In genomic region chr19:6414793-6415591, GRCh38 we compare ENCODE assay signal across 22 cellular contexts. TPM values are rescaled to one million over a fixed set of nuclear protein-coding genes. Genes with fewer than 3 reads are reported as not detected.
"Had no signal": no experiment of that assay in that cellular context is flagged by ENCODE, and none has a peak within 500 bp of the region (broad histone marks: within the 10 kb centered on the region; RNA-seq: fewer than 3 reads in every experiment).

No MANE protein-coding gene starts in this region.

- H3K27me3 Mint-ChIP-seq: activated CD4-positive, alpha-beta T cell treated with anti-CD3 and anti-CD28 coated beads, Interleukin-2, amount 10 ng/mL, durations not matched to agents 7 days and 5 days; central memory CD8-positive, alpha-beta T cell had no signal

- H3K27ac Mint-ChIP-seq: activated CD4-positive, alpha-beta T cell treated with anti-CD3 and anti-CD28 coated beads, Interleukin-2, amount 10 ng/mL, durations not matched to agents 7 days and 5 days; activated CD8-positive, alpha-beta T cell treated with anti-CD3 and anti-CD28 coated beads, Interleukin-2, amount 10 ng/mL, durations not matched to agents 7 days and 5 days had no signal

- H3K4me3 Mint-ChIP-seq: activated CD4-positive, alpha-beta T cell treated with anti-CD3 and anti-CD28 coated beads, Interleukin-2, amount 10 ng/mL, durations not matched to agents 7 days and 5 days; activated CD8-positive, alpha-beta T cell treated with anti-CD3 and anti-CD28 coated beads, Interleukin-2, amount 10 ng/mL, durations not matched to agents 7 days and 5 days; central memory CD8-positive, alpha-beta T cell; neural crest cell had no signal

- ATAC-seq: activated CD4-positive, CD25-positive, alpha-beta regulatory T cell treated with anti-CD3 and anti-CD28 coated beads, Interleukin-2, amount 50 U/mL, for 24 hours; activated CD8-positive, alpha-beta T cell treated with anti-CD3 and anti-CD28 coated beads, Interleukin-2, amount 10 ng/mL, durations not matched to agents 7 days and 5 days; left lung; upper lobe of right lung had no signal

- H3K4me3 ChIP-seq: ascending aorta, colonic mucosa, left lung, prostate gland, right atrium auricular region, upper lobe of right lung had no signal

- H3K4me1 ChIP-seq: ascending aorta, colonic mucosa, prostate gland had no signal

- DNase-seq: activated CD4-positive, alpha-beta T cell treated with anti-CD3 and anti-CD28 coated beads, Interleukin-2, amount 10 ng/mL, durations not matched to agents 7 days and 5 days; activated CD8-positive, alpha-beta memory T cell treated with anti-CD3 and anti-CD28 coated beads, Interleukin-2, amount 50 U/mL, for 48 hours; activated CD8-positive, alpha-beta T cell treated with anti-CD3 and anti-CD28 coated beads, Interleukin-2, amount 10 ng/mL, durations not matched to agents 7 days and 5 days; activated effector memory CD4-positive, alpha-beta T cell treated with Interleukin-2 at 50 U/mL for 16 hours; activated naive CD4-positive, alpha-beta T cell treated with anti-CD3 and anti-CD28 coated beads, Interleukin-2, amount 50 U/mL, for 16 hours; activated T-cell treated with anti-CD3 and anti-CD28 coated beads, Interleukin-2, amount 50 U/mL, for 48 hours; colonic mucosa; erythroblast; hypothalamus; small intestine; stimulated activated CD4-positive, alpha-beta T cell treated with anti-CD3 and anti-CD28 coated beads, Interleukin-4, amount 100 ng/mL, for 1 hour; T1000; upper lobe of right lung had no signal

- H3K9me3 ChIP-seq: ascending aorta, colonic mucosa, left lung, prostate gland, right atrium auricular region, upper lobe of right lung had no signal

- H3K9me3 Mint-ChIP-seq: activated CD4-positive, alpha-beta T cell treated with anti-CD3 and anti-CD28 coated beads, Interleukin-2, amount 10 ng/mL, durations not matched to agents 7 days and 5 days; central memory CD8-positive, alpha-beta T cell; neural crest cell had no signal

- H3K27me3 ChIP-seq: ascending aorta, colonic mucosa, left lung, right atrium auricular region, upper lobe of right lung had no signal

- H3K27ac ChIP-seq: ascending aorta, colonic mucosa, left lung, prostate gland, right atrium auricular region, upper lobe of right lung had no signal

- H3K4me1 Mint-ChIP-seq: neural crest cell had no signal

RNA-seq across cellular contexts. Expression of gene SLC25A41, which starts 18.6 kb away (rescaled TPM):
- total RNA-seq: ascending aorta, kidney epithelial cell, myocyte, right atrium auricular region, upper lobe of right lung had no signal

RNA-seq across cellular contexts. Expression of gene PSPN, which starts 39.3 kb away (rescaled TPM):
- total RNA-seq: ascending aorta had no signal
